In the genomic region with DNA sequence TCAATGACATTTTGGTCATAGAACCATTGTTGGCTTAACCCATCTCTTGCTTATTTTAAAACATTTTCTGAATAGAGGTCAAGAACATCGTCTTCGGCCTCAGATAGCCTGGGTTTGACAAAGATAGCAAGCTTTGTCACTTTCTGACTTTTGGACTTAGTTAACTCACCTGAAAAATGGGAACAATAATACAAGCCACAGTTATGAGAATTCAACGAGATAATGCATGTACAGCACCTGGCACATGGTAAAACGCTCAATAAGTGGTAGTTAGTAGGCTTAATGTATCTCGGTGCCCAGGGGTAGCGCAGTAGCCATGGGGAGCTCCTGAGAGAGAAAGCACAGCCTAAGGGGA, we compare ENCODE assay signal across 8 cellular contexts. TPM values are rescaled to one million over a fixed set of nuclear protein-coding genes. Genes with fewer than 3 reads are reported as not detected.
DNase-seq lines count a peak whose midpoint lies in the region; TF ChIP-seq lines count a peak whose summit lies in the region.

No MANE protein-coding gene starts in this region.

- POLR2A ChIA-PET in CD8-positive, alpha-beta memory T cell (lab: Charles Lee) = no interaction called here

- peaks cover 0 to 46% (median 3%) of the 10 kb centered on the region in 3 donors for H3K36me3 Mint-ChIP-seq in CD8-positive, alpha-beta memory T cell
- peaks cover 22% of the 10 kb centered on the region for H3K36me3 Mint-ChIP-seq in nephron progenitor cell (ENCODE audit: low read depth)

- H3K36me3 ChIP-seq in CD8-positive, alpha-beta memory T cell (ENCODE audit: insufficient read depth, low read length) = peaks cover 8% of the 10 kb centered on the region
- peaks cover 20% of the 10 kb centered on the region for H3K36me3 ChIP-seq in HUES6 (ENCODE audit: control insufficient read depth, insufficient read depth, low read length)

- peak overlapping the region; percentile 90 to 99 (median 93) for H3K4me3 Mint-ChIP-seq in CD8-positive, alpha-beta memory T cell
- peak overlapping the region; percentile 94 for H3K4me3 Mint-ChIP-seq in nephron progenitor cell

- no peaks in the 10 kb centered on the region for H3K9me3 ChIP-seq in CD8-positive, alpha-beta memory T cell (ENCODE audit: low read length)
- no peaks in the 10 kb centered on the region for H3K9me3 ChIP-seq in HUES6 (ENCODE audit: control insufficient read depth, insufficient read depth, low read depth, low read length)

- peaks cover 66 to 89% (median 80%) of the 10 kb centered on the region in 3 donors for H3K4me1 Mint-ChIP-seq in CD8-positive, alpha-beta memory T cell
- peaks cover 59% of the 10 kb centered on the region for H3K4me1 Mint-ChIP-seq in nephron progenitor cell

- H3K4me1 ChIP-seq in CD8-positive, alpha-beta memory T cell (ENCODE audit: insufficient read depth, low read length) = peaks cover 37% of the 10 kb centered on the region
- H3K4me1 ChIP-seq in HUES6 (ENCODE audit: control insufficient read depth, insufficient read depth, low read length) = peaks cover 12% of the 10 kb centered on the region

- H3K9ac ChIP-seq in HUES6 (ENCODE audit: low read length) = peak overlapping the region; percentile 93

- CTCF ChIA-PET in CD8-positive, alpha-beta memory T cell (lab: Charles Lee) = interaction anchor here (1.0 to 1.3 kb wide), 2 partner anchors 76 to 108 kb away, joined by 3 read pairs; no protein-coding TSS in a partner anchor

- H3K9me3 Mint-ChIP-seq in CD8-positive, alpha-beta memory T cell = no peaks in the 10 kb centered on the region
- no peaks in the 10 kb centered on the region for H3K9me3 Mint-ChIP-seq in nephron progenitor cell

- no peak for DNase-seq in CD8-positive, alpha-beta memory T cell
- DNase-seq in nephron progenitor cell = no peak
- no peak for DNase-seq in UCSD-AML1 (lab: John Stamatoyannopoulos, UW; ENCODE audit: unreplicated experiment)
- no peak for DNase-seq in nucleus accumbens (lab: John Stamatoyannopoulos, UW)
- no peak for DNase-seq in DMS79 (lab: John Stamatoyannopoulos, UW)
- no peak for DNase-seq in NCI-H1694 (lab: John Stamatoyannopoulos, UW)

- peak overlapping the region; percentile 83 for H3K4me3 ChIP-seq in CD8-positive, alpha-beta memory T cell (ENCODE audit: low read length)
- peak overlapping the region; percentile 79 for H3K4me3 ChIP-seq in HUES6 (ENCODE audit: low read depth, low read length)

- no peaks in the 10 kb centered on the region for H3K27me3 ChIP-seq in CD8-positive, alpha-beta memory T cell (ENCODE audit: insufficient read depth, low read length, poor library complexity, severe bottlenecking)
- H3K27me3 ChIP-seq in HUES6 (ENCODE audit: control insufficient read depth, insufficient read depth, low read length) = no peaks in the 10 kb centered on the region

- H3K27ac ChIP-seq in CD8-positive, alpha-beta memory T cell (ENCODE audit: low read depth, low read length) = peak overlapping the region; percentile 41
- H3K27ac ChIP-seq in HUES6 (ENCODE audit: low read depth, low read length) = peak overlapping the region; percentile 73
- peak overlapping the region; percentile 88 for H3K27ac ChIP-seq in cingulate gyrus (ENCODE audit: low read depth, low read length)

- no peaks in the 10 kb centered on the region for H3K27me3 Mint-ChIP-seq in CD8-positive, alpha-beta memory T cell
- H3K27me3 Mint-ChIP-seq in nephron progenitor cell (ENCODE audit: low read depth, poor library complexity) = no peaks in the 10 kb centered on the region

- peak overlapping the region in 7 of 8 donors; percentile 76 to 92 (median 87) for H3K27ac Mint-ChIP-seq in CD8-positive, alpha-beta memory T cell
- H3K27ac Mint-ChIP-seq in nephron progenitor cell = peak overlapping the region; percentile 96

- no peak for TF ChIP-seq CTCF in nephron progenitor cell (IDR thresholded peaks at IDR 0.05)

RNA-seq across cellular contexts. Expression of a gene that starts 0.4 kb away (rescaled TPM):
- 10 to 100 TPM; 48.0 to 51.8 TPM for total RNA-seq in CD8-positive, alpha-beta memory T cell
- polyA plus RNA-seq in CD8-positive, alpha-beta memory T cell = 34.1 TPM

RNA-seq across cellular contexts. Expression of a gene that starts 4.7 kb away (rescaled TPM):
- 10 to 100 TPM; 33.7 to 35.5 TPM for total RNA-seq in CD8-positive, alpha-beta memory T cell
- polyA plus RNA-seq in CD8-positive, alpha-beta memory T cell = 62.8 TPM
